12 cellular contexts compared by ENCODE assay signal in genomic region chrX:42247241-42247640, GRCh38.
DNase-seq lines count a peak whose midpoint lies in the region; ATAC-seq and TF ChIP-seq lines count a peak whose summit lies in the region.
"Had no signal": no experiment of that assay in that cellular context is flagged by ENCODE, and none has a peak within 500 bp of the region (broad histone marks: within the 10 kb centered on the region; RNA-seq: fewer than 3 reads in every experiment).

No MANE protein-coding gene starts in this region.

- H3K36me3 ChIP-seq in neural progenitor cell, result no peaks in the 10 kb centered on the region
- no peaks in the 10 kb centered on the region for H3K36me3 ChIP-seq in CD8-positive, alpha-beta memory T cell (ENCODE audit: insufficient read depth, low read length)

- ATAC-seq in left colon, result no peak
- ATAC-seq in HG02938 (IDR thresholded peaks at IDR 0.05; ENCODE audit: unreplicated experiment), result no peak
- ATAC-seq: HCT116, K562 had no signal

- CTCF ChIA-PET in CD8-positive, alpha-beta memory T cell (lab: Charles Lee), result no interaction called here

- H3K4me1 Mint-ChIP-seq in neural progenitor cell, result peaks cover 26% of the 10 kb centered on the region
- H3K4me1 Mint-ChIP-seq in CD8-positive, alpha-beta memory T cell, result peaks cover 0 to 9% (median 6%) of the 10 kb centered on the region in 3 donors
- H3K4me1 Mint-ChIP-seq: immature natural killer cell had no signal

- no peak for TF ChIP-seq CTCF in epithelial cell of esophagus (IDR thresholded peaks at IDR 0.05; ENCODE audit: insufficient read depth, low read depth, low read length, missing control alignments)
- TF ChIP-seq CTCF in neural progenitor cell (IDR thresholded peaks at IDR 0.05), result no peak

- no peaks in the 10 kb centered on the region for H3K79me2 ChIP-seq in neural progenitor cell (ENCODE audit: low read depth)

- H3K4me1 ChIP-seq in neural progenitor cell, result peaks cover 30% of the 10 kb centered on the region
- no peaks in the 10 kb centered on the region for H3K4me1 ChIP-seq in CD8-positive, alpha-beta memory T cell (ENCODE audit: insufficient read depth, low read length)

- POLR2A ChIA-PET in CD8-positive, alpha-beta memory T cell (lab: Charles Lee), result no interaction called here

- no peak overlapping the region for H3K4me3 Mint-ChIP-seq in neural progenitor cell
- H3K4me3 Mint-ChIP-seq in CD8-positive, alpha-beta memory T cell, result peak overlapping the region in 1 of 7 donors; percentile 4

- H3K27ac ChIP-seq in neural progenitor cell, result no peak overlapping the region
- no peak overlapping the region for H3K27ac ChIP-seq in CD8-positive, alpha-beta memory T cell (ENCODE audit: low read depth, low read length)
- H3K27ac ChIP-seq: RWPE1 had no signal

- no peaks in the 10 kb centered on the region for H3K27me3 ChIP-seq in neural progenitor cell
- no peaks in the 10 kb centered on the region for H3K27me3 ChIP-seq in CD8-positive, alpha-beta memory T cell (ENCODE audit: insufficient read depth, low read length, poor library complexity, severe bottlenecking)

- H3K4me3 ChIP-seq in epithelial cell of esophagus (ENCODE audit: low read length), result no peak overlapping the region
- H3K4me3 ChIP-seq in neural progenitor cell, result no peak overlapping the region
- no peak overlapping the region for H3K4me3 ChIP-seq in CD8-positive, alpha-beta memory T cell (ENCODE audit: low read length)
- H3K4me3 ChIP-seq: K562 had no signal

- H3K9me3 ChIP-seq in neural progenitor cell (ENCODE audit: low read depth), result no peaks in the 10 kb centered on the region
- no peaks in the 10 kb centered on the region for H3K9me3 ChIP-seq in CD8-positive, alpha-beta memory T cell (ENCODE audit: low read length)

- peaks cover 2% of the 10 kb centered on the region for H3K9me3 Mint-ChIP-seq in neural progenitor cell
- H3K9me3 Mint-ChIP-seq in CD8-positive, alpha-beta memory T cell, result no peaks in the 10 kb centered on the region
- H3K9me3 Mint-ChIP-seq: immature natural killer cell had no signal

- intact Hi-C loops in left colon (cut with DNase I, micrococcal nuclease), result no loop called here

- peak overlapping the region; percentile 87 for H3K27ac Mint-ChIP-seq in neural progenitor cell
- H3K27ac Mint-ChIP-seq in CD8-positive, alpha-beta memory T cell, result no peak overlapping the region
- H3K27ac Mint-ChIP-seq: immature natural killer cell had no signal

- no peaks in the 10 kb centered on the region for H4K20me1 ChIP-seq in neural progenitor cell (ENCODE audit: low read depth)

- H3K36me3 Mint-ChIP-seq in neural progenitor cell, result no peaks in the 10 kb centered on the region
- peaks cover 0 to 2% (median 0%) of the 10 kb centered on the region in 3 donors for H3K36me3 Mint-ChIP-seq in CD8-positive, alpha-beta memory T cell
- H3K36me3 Mint-ChIP-seq: immature natural killer cell had no signal

- H3K4me2 ChIP-seq in neural progenitor cell, result no peak overlapping the region

- H3F3A ChIP-seq in neural progenitor cell (ENCODE audit: low read depth), result peaks cover 6% of the 10 kb centered on the region

- peaks cover 2% of the 10 kb centered on the region for H3K27me3 Mint-ChIP-seq in neural progenitor cell (ENCODE audit: insufficient read depth, low read depth)
- peaks cover 3 to 6% of the 10 kb centered on the region in 2 donors for H3K27me3 Mint-ChIP-seq in CD8-positive, alpha-beta memory T cell

- no peak overlapping the region for H2AFZ ChIP-seq in neural progenitor cell (replicated peaks)

- no peak overlapping the region for H3K9ac ChIP-seq in neural progenitor cell

- DNase-seq in ELF-1 (ENCODE audit: low read depth, low spot score) (peak; percentile 26), OCI-M1 (lab: John Stamatoyannopoulos, UW) (peak; percentile 36), epithelial cell of esophagus (ENCODE audit: low read depth) (peak; percentile 14), neural progenitor cell (ENCODE audit: low spot score) (no peak), left colon (no peak), hypothalamus (lab: John Stamatoyannopoulos, UW) (no peak)
- no peak for DNase-seq in CD8-positive, alpha-beta memory T cell
- DNase-seq: immature natural killer cell had no signal

Comparison
In these comparisons a context has a peak if more than half of its experiments do, and no peak if none do; other contexts are left out.
1. DNase-seq: peak in ELF-1 (single experiment), OCI-M1 (single experiment) and epithelial cell of esophagus (single experiment); none in neural progenitor cell (single experiment), left colon (0 of 2), hypothalamus (0 of 51) and CD8-positive, alpha-beta memory T cell (0 of 5).